7 cellular contexts compared by ENCODE assay signal in genomic region chr4:25144870-25145481, GRCh38. TPM values are rescaled to one million over a fixed set of nuclear protein-coding genes. Genes with fewer than 3 reads are reported as not detected.
DNase-seq lines count a peak whose midpoint lies in the region; ATAC-seq and TF ChIP-seq lines count a peak whose summit lies in the region.

No MANE protein-coding gene starts in this region.

- H3K9me3 ChIP-seq in Karpas-422 (ENCODE audit: low read length) (no peaks in the 10 kb centered on the region), right lobe of liver (no peaks in the 10 kb centered on the region)

- WGBS in right lobe of liver (ENCODE audit: insufficient coverage, low coverage, low lambda C conversion rate, missing lambda C conversion rate): 7% methylated on average over 1 of the region's 1 CpG

- no peaks in the 10 kb centered on the region for H3K4me1 ChIP-seq in Karpas-422 (ENCODE audit: low read length)
- no peaks in the 10 kb centered on the region for H3K4me1 ChIP-seq in right lobe of liver

- H3K4me3 ChIP-seq in Karpas-422 (ENCODE audit: low read length) (no peak overlapping the region), astrocyte of the cerebellum (ENCODE audit: low read depth, low read length) (no peak overlapping the region), right lobe of liver (no peak overlapping the region)

- H3K4me2 ChIP-seq in Karpas-422 (ENCODE audit: low read depth, low read length, poor library complexity, severe bottlenecking): no peak overlapping the region

- H3K9me2 ChIP-seq in Karpas-422 (replicated peaks; ENCODE audit: insufficient read depth, low read length): no peaks in the 10 kb centered on the region

- intact Hi-C loops in right lobe of liver (cut with DNase I): no loop called here

- H3K27ac ChIP-seq in Karpas-422 (ENCODE audit: low read length): no peak overlapping the region
- H3K27ac ChIP-seq in right lobe of liver: no peak overlapping the region

- H3K9ac ChIP-seq in Karpas-422 (ENCODE audit: low read length): no peak overlapping the region

- no peak for TF ChIP-seq POLR2A in right lobe of liver (IDR thresholded peaks at IDR 0.05)

- in situ Hi-C loops in astrocyte of the cerebellum (cut with HindIII; ENCODE audit: low sequenced_read_pairs): no loop called here

- H3K79me2 ChIP-seq in Karpas-422 (ENCODE audit: low read length): no peaks in the 10 kb centered on the region

- ATAC-seq in right lobe of liver (peak in 2 of 4 donors; percentile 42 to 47), GM18909 (IDR thresholded peaks at IDR 0.05; ENCODE audit: poor library complexity, unreplicated experiment) (no peak)

- H3K36me3 ChIP-seq in Karpas-422 (ENCODE audit: insufficient read depth, low read length) (no peaks in the 10 kb centered on the region; the same call in 1 of the 2 replicates), right lobe of liver (peaks cover 0 to 24% (median 9%) of the 10 kb centered on the region in 4 donors)

- no peak overlapping the region for H2AFZ ChIP-seq in Karpas-422 (ENCODE audit: low read length)

- DNase-seq in GM03348 (ENCODE audit: low spot score): peak; percentile 52
- DNase-seq in Karpas-422: peak; percentile 74
- DNase-seq in astrocyte of the cerebellum (ENCODE audit: low read depth): no peak
- DNase-seq in right lobe of liver: no peak
- no peak for DNase-seq in stimulated activated CD4-positive, alpha-beta T cell treated with anti-CD3 and anti-CD28 coated beads, Interleukin-1b, Interleukin-23, amount 100 ng/mL, for 48 hours
- no peak for DNase-seq in activated CD4-positive, alpha-beta T cell treated with anti-CD3 and anti-CD28 coated beads for 4 hours

- H4K20me1 ChIP-seq in Karpas-422 (ENCODE audit: insufficient read depth, low read depth, low read length): no peaks in the 10 kb centered on the region

- TF ChIP-seq CTCF in astrocyte of the cerebellum (IDR thresholded peaks at IDR 0.05; ENCODE audit: low read depth, low read length, missing control alignments) (peak; percentile 60), right lobe of liver (IDR thresholded peaks at IDR 0.05) (peak; percentile 39 to 61 (median 51))

- no peaks in the 10 kb centered on the region for H3K27me3 ChIP-seq in Karpas-422 (ENCODE audit: low read length)
- no peaks in the 10 kb centered on the region for H3K27me3 ChIP-seq in right lobe of liver

RNA-seq across cellular contexts. Expression of gene SEPSECS, which starts 15.3 kb away (rescaled TPM):
- total RNA-seq in Karpas-422 (2014; rRNA removed; shearing (Covaris generic); ENCODE audit: low replicate concordance): 6.3 and 11.1 TPM in 2 replicates
- total RNA-seq in right lobe of liver: 10 to 100 TPM; 17.0 to 26.6 (median 22.7) TPM

Comparison
In these comparisons a context has a peak if more than half of its experiments do, and no peak if none do; other contexts are left out.
1. DNase-seq: peak in GM03348 (single experiment) and Karpas-422 (single experiment); none in astrocyte of the cerebellum (single experiment), right lobe of liver (0 of 3), stimulated activated CD4-positive, alpha-beta T cell treated with anti-CD3 and anti-CD28 coated beads, Interleukin-1b, Interleukin-23, amount 100 ng/mL, for 48 hours (single experiment) and activated CD4-positive, alpha-beta T cell treated with anti-CD3 and anti-CD28 coated beads for 4 hours (0 of 2).